Comparison of ENCODE assay signal across 29 cellular contexts in the genomic region with DNA sequence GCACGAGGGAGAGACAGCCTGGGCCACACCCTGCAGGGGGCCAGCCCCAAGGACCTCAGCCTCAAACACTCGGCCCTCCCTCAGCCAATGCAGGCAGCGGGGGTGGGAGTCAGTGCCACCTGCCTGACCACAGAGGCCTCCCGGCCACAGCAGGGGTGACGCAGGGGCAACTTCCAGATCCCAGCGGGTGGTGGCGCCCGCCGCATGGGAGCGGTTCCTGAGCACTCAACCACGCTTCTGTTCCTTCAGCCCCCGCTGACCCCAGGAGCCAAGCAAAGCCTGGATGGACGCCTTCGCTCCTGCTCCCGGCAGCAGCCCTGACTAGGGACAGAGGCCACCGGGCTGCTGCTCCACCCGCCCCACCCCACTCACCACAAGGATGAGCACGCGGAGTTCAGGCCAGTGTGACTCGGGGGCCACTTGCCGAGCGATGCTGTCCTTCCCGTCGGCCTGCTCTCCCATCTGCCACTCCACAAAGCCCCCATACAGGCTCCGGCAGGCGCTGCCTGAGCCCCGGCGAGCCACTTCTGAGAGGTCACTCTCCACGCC. TPM values are rescaled to one million over a fixed set of nuclear protein-coding genes. Genes with fewer than 3 reads are reported as not detected.
DNase-seq lines count a peak whose midpoint lies in the region; ATAC-seq, FAIRE-seq and TF ChIP-seq lines count a peak whose summit lies in the region.
"Had no signal": no experiment of that assay in that cellular context is flagged by ENCODE, and none has a peak within 500 bp of the region (broad histone marks: within the 10 kb centered on the region; RNA-seq: fewer than 3 reads in every experiment).

No MANE protein-coding gene starts in this region.

- 86% methylated on average over 26 of the region's 29 CpGs for WGBS in K562 (ENCODE audit: insufficient coverage, low coverage, missing lambda C conversion rate)
- no CpG with 5 or more reads among the region's 29 CpGs for WGBS in esophagus squamous epithelium, 2 donors

- H3K27me3 ChIP-seq in K562 (ENCODE audit: control insufficient read depth in 2 of 2, insufficient read depth in 2 of 2, low read length in 2 of 2) (no peaks in the 10 kb centered on the region), esophagus squamous epithelium (no peaks in the 10 kb centered on the region)

- H3K4me2 ChIP-seq in K562 (ENCODE audit: insufficient read depth, low read length), result no peak overlapping the region
- H3K4me2 ChIP-seq: A549, PC-9 had no signal

- no peaks in the 10 kb centered on the region for H3K9me3 Mint-ChIP-seq in natural killer cell
- H3K9me3 Mint-ChIP-seq in natural killer cell treated with Interleukin-12 subunit alpha and Interleukin-12 subunit beta and Interleukin-15 and Interleukin-18, amount 100 ng/mL, for 72 hours, result no peaks in the 10 kb centered on the region
- H3K9me3 Mint-ChIP-seq: CD8-positive, alpha-beta T cell had no signal

- no peaks in the 10 kb centered on the region for H3K27me3 Mint-ChIP-seq in natural killer cell (ENCODE audit: low read depth in 2 of 2)
- H3K27me3 Mint-ChIP-seq in natural killer cell treated with Interleukin-12 subunit alpha and Interleukin-12 subunit beta and Interleukin-15 and Interleukin-18, amount 100 ng/mL, for 72 hours, result no peaks in the 10 kb centered on the region

- peaks cover 31 to 42% of the 10 kb centered on the region in 2 donors for H3K4me1 Mint-ChIP-seq in natural killer cell
- H3K4me1 Mint-ChIP-seq in natural killer cell treated with Interleukin-12 subunit alpha and Interleukin-12 subunit beta and Interleukin-15 and Interleukin-18, amount 100 ng/mL, for 72 hours (ENCODE audit: low read depth in 2 of 2), result peaks cover 23 to 33% of the 10 kb centered on the region in 2 donors

- H3K27ac Mint-ChIP-seq in natural killer cell, result peak overlapping the region; percentile 68 to 96
- H3K27ac Mint-ChIP-seq in natural killer cell treated with Interleukin-12 subunit alpha and Interleukin-12 subunit beta and Interleukin-15 and Interleukin-18, amount 100 ng/mL, for 72 hours, result no peak overlapping the region

- TF ChIP-seq POLR2A in K562 (conservative IDR thresholded peaks at IDR 0.05) (no peak), esophagus squamous epithelium (IDR thresholded peaks at IDR 0.05) (no peak)

- no peaks in the 10 kb centered on the region for H3K9me1 ChIP-seq in K562 (ENCODE audit: control insufficient read depth, insufficient read depth, low read length)

- in situ Hi-C loops in K562 (cut with MboI), result no loop called here

- no TSS peak for BruUV-seq in K562 (replicated peaks; lab: Mats Ljungman, UMichigan)

- POLR2A ChIA-PET in K562 (lab: Yijun Ruan, JAX), result interaction anchor here (0.6 to 1.2 kb wide), 2 partner anchors 23 to 60 kb away, joined by 3 to 4 read pairs; no protein-coding TSS in a partner anchor

- no peaks in the 10 kb centered on the region for H3K9me3 ChIP-seq in K562 (replicated peaks; ENCODE audit: control insufficient read depth, insufficient read depth, low read depth, low read length)
- H3K9me3 ChIP-seq in esophagus squamous epithelium, result no peaks in the 10 kb centered on the region
- H3K9me3 ChIP-seq: A549 had no signal

- no peak overlapping the region for H3K4me3 Mint-ChIP-seq in natural killer cell
- no peak overlapping the region for H3K4me3 Mint-ChIP-seq in natural killer cell treated with Interleukin-12 subunit alpha and Interleukin-12 subunit beta and Interleukin-15 and Interleukin-18, amount 100 ng/mL, for 72 hours
- H3K4me3 Mint-ChIP-seq: CD8-positive, alpha-beta T cell had no signal

- CTCF ChIA-PET in K562 (lab: Yijun Ruan, JAX; ENCODE audit: low intra/inter-chr PET ratio), result no interaction called here

- DNase-seq in natural killer cell (no peak), K562 (ENCODE audit: extremely low read depth in 1 of 4, low spot score in 3 of 4) (no peak), HuH-7 (ENCODE audit: low spot score) (no peak), esophagus squamous epithelium (lab: John Stamatoyannopoulos, UW) (no peak), SKM-1 (lab: John Stamatoyannopoulos, UW; ENCODE audit: unreplicated experiment) (no peak)
- no peak for DNase-seq in natural killer cell treated with Interleukin-12 subunit alpha and Interleukin-12 subunit beta and Interleukin-15 and Interleukin-18, amount 100 ng/mL, for 72 hours (ENCODE audit: low spot score)
- DNase-seq: AML-193, Calu3, DMS79 treated with DMSO at 0.1 percent for 48 hours, GF-D8, IMR-90, Karpas-422, NCI-H1092 treated with DMSO at 0.1 percent for 48 hours, NCI-H1694, NCI-H2029 treated with DMSO at 0.1 percent for 48 hours, NCI-H446 treated with DMSO at 0.1 percent for 48 hours, NCI-H526, PC-9, RPMI8226, SHP77 treated with DMSO at 0.1 percent for 48 hours had no signal

- no peak for FAIRE-seq in K562 (lab: Jason Lieb, UNC)
- FAIRE-seq: A549, GM12892, HTR-8/SVneo had no signal

- TF ChIP-seq RAD21 in Ishikawa (IDR thresholded peaks at IDR 0.05; ENCODE audit: low read depth) (no peak), K562 (CRISPR knock-in tag; conservative IDR thresholded peaks at IDR 0.05 in 1 of 2, IDR thresholded peaks at IDR 0.05 in 1 of 2) (no peak)

- H3K4me1 ChIP-seq in K562 (replicated peaks in 1 of 2; ENCODE audit: control insufficient read depth in 2 of 2, insufficient read depth in 2 of 2, low read length in 2 of 2) (peaks cover 18 to 92% of the 10 kb centered on the region in 2 experiments), esophagus squamous epithelium (peaks cover 7 to 15% (median 7%) of the 10 kb centered on the region in 3 donors)

- H2AFZ ChIP-seq in K562 (ENCODE audit: low read depth, low read length), result no peak overlapping the region
- H2AFZ ChIP-seq: PC-9 had no signal

- peaks cover 13% of the 10 kb centered on the region; the same call in 1 of the 2 replicates for H4K20me1 ChIP-seq in K562 (replicated peaks; ENCODE audit: control insufficient read depth, insufficient read depth, low read length)

- H3K79me2 ChIP-seq in K562 (ENCODE audit: control insufficient read depth, insufficient read depth, low read length), result peaks cover 44% of the 10 kb centered on the region

- no peak overlapping the region for H3K4me3 ChIP-seq in K562
- H3K4me3 ChIP-seq in esophagus squamous epithelium, result no peak overlapping the region
- H3K4me3 ChIP-seq: A549, PC-9 had no signal

- no peaks in the 10 kb centered on the region for H3K36me3 Mint-ChIP-seq in natural killer cell
- H3K36me3 Mint-ChIP-seq in natural killer cell treated with Interleukin-12 subunit alpha and Interleukin-12 subunit beta and Interleukin-15 and Interleukin-18, amount 100 ng/mL, for 72 hours, result no peaks in the 10 kb centered on the region

- intact Hi-C loops in natural killer cell (cut with micrococcal nuclease) (no loop called here), K562 (cut with micrococcal nuclease) (no loop called here), esophagus squamous epithelium (cut with DNase I) (no loop called here)

- no peak for ATAC-seq in natural killer cell
- ATAC-seq in natural killer cell treated with Interleukin-12 subunit alpha and Interleukin-12 subunit beta and Interleukin-15 and Interleukin-18, amount 100 ng/mL, for 72 hours, result no peak
- ATAC-seq in K562, result no peak
- ATAC-seq: A549; CD8-positive, alpha-beta T cell; HCT116 had no signal

- no peak for TF ChIP-seq CTCF in natural killer cell (IDR thresholded peaks at IDR 0.05)
- TF ChIP-seq CTCF in K562 (IDR thresholded peaks at IDR 0.05 in 2 of 3, conservative IDR thresholded peaks at IDR 0.05 in 1 of 3; ENCODE audit: insufficient read depth in 2 of 3, low read depth in 1 of 3, low read length in 3 of 3), result no peak
- no peak for TF ChIP-seq CTCF in esophagus squamous epithelium (IDR thresholded peaks at IDR 0.05)

- no peak overlapping the region for H3K27ac ChIP-seq in K562 (ENCODE audit: extremely low read depth, low read depth, low read length)
- H3K27ac ChIP-seq in esophagus squamous epithelium, result no peak overlapping the region
- H3K27ac ChIP-seq: C4-2B, PC-9 had no signal

- no peak for TF ChIP-seq EP300 in Ishikawa (IDR thresholded peaks at IDR 0.05; ENCODE audit: borderline replicate concordance)
- no peak for TF ChIP-seq EP300 in K562 (IDR thresholded peaks at IDR 0.05; ENCODE audit: low read length)

- H3K36me3 ChIP-seq in K562 (ENCODE audit: control insufficient read depth, insufficient read depth, low read length) (peaks cover 86% of the 10 kb centered on the region; the same call in 2 of the 3 replicates), esophagus squamous epithelium (peaks cover 0 to 88% (median 9%) of the 10 kb centered on the region in 3 donors)

- peak overlapping the region in 1 of 2 experiments; percentile 14; a peak in 2 of 4 replicates for H3K9ac ChIP-seq in K562 (ENCODE audit: insufficient read depth in 1 of 2, low read depth in 2 of 2, low read length in 2 of 2)

RNA-seq across cellular contexts. Expression of gene CYBA, which starts 5.0 kb away (rescaled TPM):
- 1,000 to 10,000 TPM; 1,001 to 1,351 (median 1,051) TPM for total RNA-seq in natural killer cell
- total RNA-seq in natural killer cell treated with Interleukin-12 subunit alpha and Interleukin-12 subunit beta and Interleukin-15 and Interleukin-18, amount 100 ng/mL, for 72 hours, result 100 to 1,000 TPM; 268 to 386 TPM
- total RNA-seq in K562 (2011; cell fraction: chromatin; rRNA removed; ENCODE audit: low replicate concordance), result 136 and 579 TPM in 2 replicates
- total RNA-seq in K562 (2011; cell fraction: nucleolus; rRNA removed), result 819 and 943 TPM in 2 replicates
- 427 and 435 TPM in 2 replicates for total RNA-seq in K562 (2011; cell fraction: nucleoplasm; rRNA removed)
- 683 and 757 TPM in 2 replicates for total RNA-seq in K562 (2014; rRNA removed)
- 44.5 and 72.5 TPM in 2 replicates for total RNA-seq in K562 (2014; rRNA removed; fragmentation: Illumina TruSeq; extraction: Trizol)
- total RNA-seq in K562 (2015; rRNA removed; fragmentation: Illumina TruSeq; extraction: Trizol), result 196 and 239 TPM in 2 replicates
- total RNA-seq in K562 (2021), result 384 and 422 TPM in 2 replicates
- 93.0 and 157 TPM in 2 replicates for polyA plus RNA-seq in K562 (2011; rRNA removed)
- polyA plus RNA-seq in K562 (2011; cell fraction: cytosol; rRNA removed), result 366 and 963 TPM in 2 replicates
- polyA plus RNA-seq in K562 (2011; cell fraction: nucleus; rRNA removed), result 349 and 566 TPM in 2 replicates
- polyA plus RNA-seq in K562 (2012), result 346 and 377 TPM in 2 replicates
- polyA plus RNA-seq in K562 (2014; fragmentation: Illumina TruSeq; extraction: Trizol), result 63.5 and 240 TPM in 2 replicates
- polyA plus RNA-seq in K562 (2014; fragmentation: Nextera tagmentation; extraction: Ambion mirVana), result under 1 TPM; 0.34 to 0.45 TPM
- 519 and 579 TPM in 2 replicates for polyA plus RNA-seq in K562 (2014; rRNA removed)
- polyA minus RNA-seq in K562 (2011; rRNA and poly(A)+ RNA removed), result 40.1 and 80.4 TPM in 2 replicates
- polyA minus RNA-seq in K562 (2011; cell fraction: cytosol; rRNA and poly(A)+ RNA removed), result 249 and 254 TPM in 2 replicates
- polyA minus RNA-seq in K562 (2011; cell fraction: nucleus; rRNA and poly(A)+ RNA removed), result 78.6 and 83.5 TPM in 2 replicates
- total RNA-seq in esophagus squamous epithelium, result 100 to 1,000 TPM in 2 of 4 donors, 10 to 100 TPM in 2; 67.1 to 205 (median 98.7) TPM
- total RNA-seq: H4 had no signal

RNA-seq across cellular contexts. Expression of gene MVD, which starts 7.1 kb away (rescaled TPM):
- total RNA-seq in natural killer cell, result 100 to 1,000 TPM; 176 to 271 (median 185) TPM
- total RNA-seq in natural killer cell treated with Interleukin-12 subunit alpha and Interleukin-12 subunit beta and Interleukin-15 and Interleukin-18, amount 100 ng/mL, for 72 hours, result 100 to 1,000 TPM in 1 of 2 donors, 10 to 100 TPM in 1; 77.2 to 124 TPM
- total RNA-seq in K562 (2011; cell fraction: chromatin; rRNA removed; ENCODE audit: low replicate concordance), result 321 and 787 TPM in 2 replicates
- total RNA-seq in K562 (2011; cell fraction: nucleolus; rRNA removed), result 569 and 688 TPM in 2 replicates
- total RNA-seq in K562 (2011; cell fraction: nucleoplasm; rRNA removed), result 436 and 479 TPM in 2 replicates
- total RNA-seq in K562 (2014; rRNA removed), result 89.2 and 121 TPM in 2 replicates
- total RNA-seq in K562 (2014; rRNA removed; fragmentation: Illumina TruSeq; extraction: Trizol), result 17.6 and 26.6 TPM in 2 replicates
- total RNA-seq in K562 (2015; rRNA removed; fragmentation: Illumina TruSeq; extraction: Trizol), result 45.3 and 45.5 TPM in 2 replicates
- total RNA-seq in K562 (2021), result 126 and 141 TPM in 2 replicates
- polyA plus RNA-seq in K562 (2011; rRNA removed), result 53.9 and 168 TPM in 2 replicates
- polyA plus RNA-seq in K562 (2011; cell fraction: cytosol; rRNA removed), result 114 and 126 TPM in 2 replicates
- polyA plus RNA-seq in K562 (2011; cell fraction: nucleus; rRNA removed), result 587 and 718 TPM in 2 replicates
- 111 and 112 TPM in 2 replicates for polyA plus RNA-seq in K562 (2012)
- polyA plus RNA-seq in K562 (2014; fragmentation: Illumina TruSeq; extraction: Trizol), result 32.9 and 65.4 TPM in 2 replicates
- polyA plus RNA-seq in K562 (2014; fragmentation: Nextera tagmentation; extraction: Ambion mirVana), result 10 to 100 TPM; 12.2 to 15.4 TPM
- polyA plus RNA-seq in K562 (2014; rRNA removed), result 65.6 and 82.5 TPM in 2 replicates
- 19.0 and 22.9 TPM in 2 replicates for polyA minus RNA-seq in K562 (2011; rRNA and poly(A)+ RNA removed)
- polyA minus RNA-seq in K562 (2011; cell fraction: cytosol; rRNA and poly(A)+ RNA removed), result 57.7 and 136 TPM in 2 replicates
- 78.2 and 151 TPM in 2 replicates for polyA minus RNA-seq in K562 (2011; cell fraction: nucleus; rRNA and poly(A)+ RNA removed)
- 100 to 1,000 TPM in 1 of 4 donors, 10 to 100 TPM in 3; 52.7 to 134 (median 71.4) TPM for total RNA-seq in esophagus squamous epithelium

RNA-seq across cellular contexts. Expression of gene IL17C, which starts 17.4 kb away (rescaled TPM):
- total RNA-seq in natural killer cell, result 1 to 10 TPM in 2 of 3 donors, under 1 TPM in 1; 0.61 to 3.0 (median 1.2) TPM
- 1 to 10 TPM in 1 of 2 donors, under 1 TPM in 1; 0.64 to 1.0 TPM for total RNA-seq in natural killer cell treated with Interleukin-12 subunit alpha and Interleukin-12 subunit beta and Interleukin-15 and Interleukin-18, amount 100 ng/mL, for 72 hours
- not detected in 2 replicates for total RNA-seq in K562 (2011; cell fraction: chromatin; rRNA removed; ENCODE audit: low replicate concordance)
- total RNA-seq in K562 (2011; cell fraction: nucleolus; rRNA removed), result not detected in 2 replicates
- total RNA-seq in K562 (2011; cell fraction: nucleoplasm; rRNA removed), result not detected in 2 replicates
- not detected in 2 replicates for total RNA-seq in K562 (2014; rRNA removed)
- not detected in 2 replicates for total RNA-seq in K562 (2014; rRNA removed; fragmentation: Illumina TruSeq; extraction: Trizol)
- not detected in 2 replicates for total RNA-seq in K562 (2015; rRNA removed; fragmentation: Illumina TruSeq; extraction: Trizol)
- total RNA-seq in K562 (2021), result not detected in 2 replicates
- not detected in 2 replicates for polyA plus RNA-seq in K562 (2011; rRNA removed)
- polyA plus RNA-seq in K562 (2011; cell fraction: cytosol; rRNA removed), result not detected in 2 replicates
- polyA plus RNA-seq in K562 (2011; cell fraction: nucleus; rRNA removed), result 0.21 TPM in 1 of 2 replicates, not detected in the other
- not detected in 2 replicates for polyA plus RNA-seq in K562 (2012)
- not detected in 2 replicates for polyA plus RNA-seq in K562 (2014; fragmentation: Illumina TruSeq; extraction: Trizol)
- polyA plus RNA-seq in K562 (2014; fragmentation: Nextera tagmentation; extraction: Ambion mirVana), result not detected
- polyA plus RNA-seq in K562 (2014; rRNA removed), result not detected in 2 replicates
- not detected in 2 replicates for polyA minus RNA-seq in K562 (2011; rRNA and poly(A)+ RNA removed)
- polyA minus RNA-seq in K562 (2011; cell fraction: cytosol; rRNA and poly(A)+ RNA removed), result not detected in 2 replicates
- polyA minus RNA-seq in K562 (2011; cell fraction: nucleus; rRNA and poly(A)+ RNA removed), result not detected in 2 replicates
- 1 to 10 TPM in 1 of 4 donors, not detected in 3; 2.4 TPM for total RNA-seq in esophagus squamous epithelium
- total RNA-seq: Calu3; H4; IMR-90; PC-9; T-helper 1 cell treated with Interleukin-12 subunit alpha and Interleukin-12 subunit beta and Interleukin-4 antibody, amounts not matched to agents 30 ng/mL and 1 ng/mL, for 36 hours had no signal
- polyA plus RNA-seq: A549 had no signal

RNA-seq across cellular contexts. Expression of gene SNAI3, which starts 30.5 kb away (rescaled TPM):
- total RNA-seq in natural killer cell, result 1 to 10 TPM; 8.2 to 9.2 (median 8.4) TPM
- 1 to 10 TPM in 1 of 2 donors, under 1 TPM in 1; 0.42 to 1.2 TPM for total RNA-seq in natural killer cell treated with Interleukin-12 subunit alpha and Interleukin-12 subunit beta and Interleukin-15 and Interleukin-18, amount 100 ng/mL, for 72 hours
- 0.79 and 2.9 TPM in 2 replicates for total RNA-seq in K562 (2011; cell fraction: chromatin; rRNA removed; ENCODE audit: low replicate concordance)
- 3.2 and 3.7 TPM in 2 replicates for total RNA-seq in K562 (2011; cell fraction: nucleolus; rRNA removed)
- total RNA-seq in K562 (2011; cell fraction: nucleoplasm; rRNA removed), result 0.95 and 1.1 TPM in 2 replicates
- 2.7 and 4.1 TPM in 2 replicates for total RNA-seq in K562 (2014; rRNA removed)
- total RNA-seq in K562 (2014; rRNA removed; fragmentation: Illumina TruSeq; extraction: Trizol), result 0.15 and 0.19 TPM in 2 replicates
- 0.72 and 0.87 TPM in 2 replicates for total RNA-seq in K562 (2015; rRNA removed; fragmentation: Illumina TruSeq; extraction: Trizol)
- total RNA-seq in K562 (2021), result 2.5 and 3.1 TPM in 2 replicates
- polyA plus RNA-seq in K562 (2011; rRNA removed), result 0.88 and 3.0 TPM in 2 replicates
- 3.2 and 5.5 TPM in 2 replicates for polyA plus RNA-seq in K562 (2011; cell fraction: cytosol; rRNA removed)
- polyA plus RNA-seq in K562 (2011; cell fraction: nucleus; rRNA removed), result 2.9 and 3.8 TPM in 2 replicates
- 0.95 and 1.2 TPM in 2 replicates for polyA plus RNA-seq in K562 (2012)
- 0.70 and 1.9 TPM in 2 replicates for polyA plus RNA-seq in K562 (2014; fragmentation: Illumina TruSeq; extraction: Trizol)
- polyA plus RNA-seq in K562 (2014; fragmentation: Nextera tagmentation; extraction: Ambion mirVana), result under 1 TPM in 1 of 2 experiments, not detected in 1; 0.04 TPM
- 1.5 and 2.1 TPM in 2 replicates for polyA plus RNA-seq in K562 (2014; rRNA removed)
- 0.42 and 0.87 TPM in 2 replicates for polyA minus RNA-seq in K562 (2011; rRNA and poly(A)+ RNA removed)
- polyA minus RNA-seq in K562 (2011; cell fraction: cytosol; rRNA and poly(A)+ RNA removed), result 1.9 and 3.5 TPM in 2 replicates
- polyA minus RNA-seq in K562 (2011; cell fraction: nucleus; rRNA and poly(A)+ RNA removed), result 1.5 and 2.3 TPM in 2 replicates
- total RNA-seq in esophagus squamous epithelium, result under 1 TPM in 2 of 4 donors, not detected in 2; 0.23 to 0.95 TPM
- total RNA-seq: IMR-90 had no signal
- polyA plus RNA-seq: A549 had no signal

RNA-seq across cellular contexts. Expression of gene RNF166, which starts 50.4 kb away (rescaled TPM):
- 100 to 1,000 TPM; 459 to 712 (median 501) TPM for total RNA-seq in natural killer cell
- 10 to 100 TPM; 29.1 to 49.4 TPM for total RNA-seq in natural killer cell treated with Interleukin-12 subunit alpha and Interleukin-12 subunit beta and Interleukin-15 and Interleukin-18, amount 100 ng/mL, for 72 hours
- total RNA-seq in K562 (2011; cell fraction: chromatin; rRNA removed; ENCODE audit: low replicate concordance), result 58.8 and 182 TPM in 2 replicates
- total RNA-seq in K562 (2011; cell fraction: nucleolus; rRNA removed), result 89.5 and 92.7 TPM in 2 replicates
- 60.1 and 64.4 TPM in 2 replicates for total RNA-seq in K562 (2011; cell fraction: nucleoplasm; rRNA removed)
- total RNA-seq in K562 (2014; rRNA removed), result 46.9 and 61.6 TPM in 2 replicates
- total RNA-seq in K562 (2014; rRNA removed; fragmentation: Illumina TruSeq; extraction: Trizol), result 6.1 and 7.3 TPM in 2 replicates
- 19.5 and 22.3 TPM in 2 replicates for total RNA-seq in K562 (2015; rRNA removed; fragmentation: Illumina TruSeq; extraction: Trizol)
- 60.3 and 61.2 TPM in 2 replicates for total RNA-seq in K562 (2021)
- polyA plus RNA-seq in K562 (2011; rRNA removed), result 26.5 and 37.4 TPM in 2 replicates
- polyA plus RNA-seq in K562 (2011; cell fraction: cytosol; rRNA removed), result 37.8 and 90.9 TPM in 2 replicates
- polyA plus RNA-seq in K562 (2011; cell fraction: nucleus; rRNA removed), result 118 and 185 TPM in 2 replicates
- 23.8 and 39.8 TPM in 2 replicates for polyA plus RNA-seq in K562 (2012)
- polyA plus RNA-seq in K562 (2014; fragmentation: Illumina TruSeq; extraction: Trizol), result 12.7 and 27.9 TPM in 2 replicates
- polyA plus RNA-seq in K562 (2014; fragmentation: Nextera tagmentation; extraction: Ambion mirVana), result under 1 TPM; 0.56 to 0.96 TPM
- polyA plus RNA-seq in K562 (2014; rRNA removed), result 59.4 and 65.6 TPM in 2 replicates
- 7.0 and 12.0 TPM in 2 replicates for polyA minus RNA-seq in K562 (2011; rRNA and poly(A)+ RNA removed)
- polyA minus RNA-seq in K562 (2011; cell fraction: cytosol; rRNA and poly(A)+ RNA removed), result 41.2 and 44.5 TPM in 2 replicates
- 33.4 and 39.2 TPM in 2 replicates for polyA minus RNA-seq in K562 (2011; cell fraction: nucleus; rRNA and poly(A)+ RNA removed)
- total RNA-seq in esophagus squamous epithelium, result 10 to 100 TPM in 2 of 4 donors, 1 to 10 TPM in 2; 7.1 to 16.8 (median 9.6) TPM

Comparison
In these comparisons a context has a peak if more than half of its experiments do, and no peak if none do; other contexts are left out.
1. H3K27ac Mint-ChIP-seq: peak in natural killer cell (2 of 2); none in natural killer cell treated with Interleukin-12 subunit alpha and Interleukin-12 subunit beta and Interleukin-15 and Interleukin-18, amount 100 ng/mL, for 72 hours (0 of 2).